ENCODE assay signal across 14 cellular contexts in genomic region chr4:143352720-143353119, GRCh38. TPM values are rescaled to one million over a fixed set of nuclear protein-coding genes. Genes with fewer than 3 reads are reported as not detected.
A peak's percentile ranks its signal among the peaks of the same experiment; 100 is the strongest.
DNase-seq lines count a peak whose midpoint lies in the region; ATAC-seq, FAIRE-seq and TF ChIP-seq lines count a peak whose summit lies in the region.
"Had no signal": no experiment of that assay in that cellular context is flagged by ENCODE, and none has a peak within 500 bp of the region (broad histone marks: within the 10 kb centered on the region; RNA-seq: fewer than 3 reads in every experiment).

No MANE protein-coding gene starts in this region.

- H3K36me3 ChIP-seq in SK-N-SH (replicated peaks in 1 of 2; ENCODE audit: control insufficient read depth in 1 of 2, insufficient read depth in 2 of 2, low read length in 1 of 2) = no peaks in the 10 kb centered on the region
- no peaks in the 10 kb centered on the region for H3K36me3 ChIP-seq in mesenchymal stem cell (ENCODE audit: control insufficient read depth in 1 of 2, insufficient read depth in 2 of 2, low read depth in 1 of 2, low read length in 2 of 2)
- H3K36me3 ChIP-seq in transverse colon = no peaks in the 10 kb centered on the region
- H3K36me3 ChIP-seq: SJSA1 had no signal

- no peaks in the 10 kb centered on the region for H3K9me2 ChIP-seq in SK-N-SH

- TF ChIP-seq EP300 in SK-N-SH (IDR thresholded peaks at IDR 0.05; ENCODE audit: borderline replicate concordance in 1 of 2, low read depth in 1 of 2, low read length in 1 of 2) (no peak), transverse colon (IDR thresholded peaks at IDR 0.05; ENCODE audit: low read depth) (no peak)

- no peak overlapping the region for H3K23ac ChIP-seq in mesenchymal stem cell (ENCODE audit: low read length in 2 of 2)

- in situ Hi-C loops in transverse colon (cut with MboI; ENCODE audit: low pct_ligation_motif_present in 1 of 4, low pct_unique_long_range_greater_than_20kb in 1 of 4, low sequenced_read_pairs in 3 of 4) = no loop called here

- no peak overlapping the region for H4K8ac ChIP-seq in mesenchymal stem cell (ENCODE audit: low read length)

- no peak overlapping the region for H2BK5ac ChIP-seq in mesenchymal stem cell (ENCODE audit: low read depth, low read length, poor library complexity, severe bottlenecking)

- FAIRE-seq in RCC 7860 (lab: Jason Lieb, UNC) = no peak

- H3K18ac ChIP-seq in mesenchymal stem cell (ENCODE audit: low read depth in 1 of 2, low read length in 2 of 2) = no peak overlapping the region

- H3K9ac ChIP-seq in SK-N-SH (no peak overlapping the region), mesenchymal stem cell (ENCODE audit: low read length) (peak overlapping the region; percentile 26)

- no peak overlapping the region for H2AK5ac ChIP-seq in mesenchymal stem cell (ENCODE audit: low read length, severe bottlenecking)

- H3K9me3 Mint-ChIP-seq in activated CD4-positive, alpha-beta T cell treated with anti-CD3 and anti-CD28 coated beads for 36 hours (ENCODE audit: low read depth) = no peaks in the 10 kb centered on the region
- H3K9me3 Mint-ChIP-seq: activated T-helper 17 cell treated with anti-CD3 and anti-CD28 coated beads, Interleukin-2, amount 50 U/mL, for 72 hours had no signal

- no peak overlapping the region for H3K4ac ChIP-seq in mesenchymal stem cell (ENCODE audit: low read depth in 1 of 2, low read length in 2 of 2)

- peak overlapping the region; percentile 0; the same call in 1 of the 2 replicates for H3K4me2 ChIP-seq in SK-N-SH
- H3K4me2 ChIP-seq in mesenchymal stem cell (ENCODE audit: low read length, poor library complexity, severe bottlenecking) = no peak overlapping the region

- no peak overlapping the region for H2BK12ac ChIP-seq in mesenchymal stem cell (ENCODE audit: low read length in 2 of 2)

- H3K4me1 ChIP-seq in SK-N-SH (ENCODE audit: control insufficient read depth in 1 of 2, insufficient read depth in 2 of 2, low read depth in 1 of 2, low read length in 1 of 2) (peaks cover 29 to 48% of the 10 kb centered on the region in 2 experiments; a peak in 3 of 4 replicates), mesenchymal stem cell (ENCODE audit: control insufficient read depth, insufficient read depth, low read depth, low read length) (peaks cover 5% of the 10 kb centered on the region), transverse colon (peaks cover 41 to 72% (median 61%) of the 10 kb centered on the region in 4 donors)

- H3K4me1 Mint-ChIP-seq in activated CD4-positive, alpha-beta T cell treated with anti-CD3 and anti-CD28 coated beads for 36 hours = no peaks in the 10 kb centered on the region
- H3K4me1 Mint-ChIP-seq: activated T-helper 17 cell treated with anti-CD3 and anti-CD28 coated beads, Interleukin-2, amount 50 U/mL, for 72 hours had no signal

- no peak overlapping the region for H2AFZ ChIP-seq in SK-N-SH (ENCODE audit: low read depth)
- H2AFZ ChIP-seq in mesenchymal stem cell (ENCODE audit: low read depth, low read length) = no peak overlapping the region

- no peaks in the 10 kb centered on the region for H3K27me3 ChIP-seq in SK-N-SH (ENCODE audit: insufficient read depth)
- no peaks in the 10 kb centered on the region for H3K27me3 ChIP-seq in mesenchymal stem cell (ENCODE audit: control insufficient read depth in 1 of 2, insufficient read depth in 1 of 2, low read length in 2 of 2)
- no peaks in the 10 kb centered on the region for H3K27me3 ChIP-seq in transverse colon
- H3K27me3 ChIP-seq: SJSA1 had no signal

- H4K20me1 ChIP-seq in SK-N-SH (ENCODE audit: insufficient read depth) = no peaks in the 10 kb centered on the region; the same call in 1 of the 2 replicates

- ATAC-seq in activated CD4-positive, alpha-beta T cell treated with anti-CD3 and anti-CD28 coated beads for 36 hours = no peak
- ATAC-seq: activated T-helper 17 cell treated with anti-CD3 and anti-CD28 coated beads, Interleukin-2, amount 50 U/mL, for 72 hours had no signal

- intact Hi-C loops in transverse colon (cut with DNase I; ENCODE audit: low total_unique reads) = no loop called here
- intact Hi-C loops in activated CD4-positive, alpha-beta T cell treated with anti-CD3 and anti-CD28 coated beads for 36 hours (cut with DNase I, micrococcal nuclease) = no loop called here

- H3K27ac ChIP-seq in SK-N-SH (ENCODE audit: low read depth in 2 of 2, low read length in 1 of 2) (peak overlapping the region; percentile 23 to 67; a peak in 2 of 4 replicates), mesenchymal stem cell (ENCODE audit: low read length, poor library complexity, severe bottlenecking) (no peak overlapping the region), transverse colon (peak overlapping the region; percentile 75 to 87 (median 83))
- H3K27ac ChIP-seq: C4-2B, SJSA1 had no signal

- no peak for TF ChIP-seq POLR2A in transverse colon (IDR thresholded peaks at IDR 0.05)

- H3F3A ChIP-seq in SK-N-SH (replicated peaks; ENCODE audit: insufficient read depth) = no peaks in the 10 kb centered on the region

- CTCF ChIA-PET in SK-N-SH (lab: Yijun Ruan, JAX) = interaction anchor here (2.0 kb wide), 1 partner anchor 9 kb away, joined by 4 read pairs; no protein-coding TSS in a partner anchor
- CTCF ChIA-PET in activated CD4-positive, alpha-beta T cell treated with anti-CD3 and anti-CD28 coated beads for 36 hours (lab: Charles Lee) = no interaction called here

- DNase-seq in SK-N-SH = no peak
- peak; percentile 54 for DNase-seq in choroid plexus epithelial cell (ENCODE audit: low read depth)
- DNase-seq in mesenchymal stem cell = no peak
- DNase-seq in transverse colon = no peak
- no peak for DNase-seq in superior temporal gyrus (ENCODE audit: extremely low spot score)
- DNase-seq in activated T-cell treated with anti-CD3 and anti-CD28 coated beads for 4 hours = no peak
- no peak for DNase-seq in activated CD4-positive, alpha-beta T cell treated with anti-CD3 and anti-CD28 coated beads for 36 hours
- no peak for DNase-seq in RCC 7860 (ENCODE audit: low spot score)
- DNase-seq: amniotic stem cell; DND-41; stimulated activated naive CD4-positive, alpha-beta T cell had no signal

- TF ChIP-seq CTCF in SK-N-SH (IDR thresholded peaks at IDR 0.05) = no peak
- no peak for TF ChIP-seq CTCF in choroid plexus epithelial cell (conservative IDR thresholded peaks at IDR 0.05; ENCODE audit: low read depth, low read length)
- TF ChIP-seq CTCF in transverse colon (IDR thresholded peaks at IDR 0.05) = no peak

- no peak overlapping the region for H3K14ac ChIP-seq in mesenchymal stem cell (ENCODE audit: low read length in 2 of 2)

- peaks cover 19% of the 10 kb centered on the region; the same call in 1 of the 2 replicates for H3K79me2 ChIP-seq in SK-N-SH (ENCODE audit: insufficient read depth)

- H3K9me3 ChIP-seq in SK-N-SH = no peaks in the 10 kb centered on the region
- H3K9me3 ChIP-seq in mesenchymal stem cell (ENCODE audit: control insufficient read depth, low read length) = no peaks in the 10 kb centered on the region
- H3K9me3 ChIP-seq in transverse colon = no peaks in the 10 kb centered on the region
- H3K9me3 ChIP-seq: SJSA1 had no signal

- H3K36me3 Mint-ChIP-seq in activated CD4-positive, alpha-beta T cell treated with anti-CD3 and anti-CD28 coated beads for 36 hours (ENCODE audit: low read depth) = no peaks in the 10 kb centered on the region

- H3K27me3 Mint-ChIP-seq in activated CD4-positive, alpha-beta T cell treated with anti-CD3 and anti-CD28 coated beads for 36 hours = peaks cover 2% of the 10 kb centered on the region

- TF ChIP-seq RAD21 in SK-N-SH (IDR thresholded peaks at IDR 0.05; ENCODE audit: low read length) = no peak

- H3K4me3 ChIP-seq in SK-N-SH (ENCODE audit: low read depth in 2 of 2, low read length in 1 of 2) = no peak overlapping the region
- H3K4me3 ChIP-seq in choroid plexus epithelial cell (ENCODE audit: low read depth, low read length) = no peak overlapping the region
- no peak overlapping the region for H3K4me3 ChIP-seq in mesenchymal stem cell (ENCODE audit: insufficient read depth in 1 of 2, low read depth in 1 of 2, low read length in 2 of 2)
- H3K4me3 ChIP-seq in transverse colon = no peak overlapping the region
- H3K4me3 ChIP-seq: SJSA1 had no signal

- H3K27ac Mint-ChIP-seq in activated CD4-positive, alpha-beta T cell treated with anti-CD3 and anti-CD28 coated beads for 36 hours = no peak overlapping the region
- H3K27ac Mint-ChIP-seq: activated T-helper 17 cell treated with anti-CD3 and anti-CD28 coated beads, Interleukin-2, amount 50 U/mL, for 72 hours had no signal

- H3K4me3 Mint-ChIP-seq in activated CD4-positive, alpha-beta T cell treated with anti-CD3 and anti-CD28 coated beads for 36 hours = no peak overlapping the region
- H3K4me3 Mint-ChIP-seq: activated T-helper 17 cell treated with anti-CD3 and anti-CD28 coated beads, Interleukin-2, amount 50 U/mL, for 72 hours had no signal

- H3K79me1 ChIP-seq in mesenchymal stem cell (replicated peaks; ENCODE audit: low read length, poor library complexity, severe bottlenecking) = peaks cover 15% of the 10 kb centered on the region

- H4K91ac ChIP-seq in mesenchymal stem cell (ENCODE audit: low read length) = no peak overlapping the region

- POLR2A ChIA-PET in SK-N-SH (lab: Yijun Ruan, JAX) = no interaction called here
- POLR2A ChIA-PET in activated CD4-positive, alpha-beta T cell treated with anti-CD3 and anti-CD28 coated beads for 36 hours (lab: Charles Lee) = no interaction called here

- WGBS in SK-N-SH (ENCODE audit: low lambda C conversion rate) = 64% methylated on average over 3 of the region's 3 CpGs
- 78% methylated on average over 3 of the region's 3 CpGs for WGBS in mesenchymal stem cell
- WGBS in transverse colon (ENCODE audit: low coverage in 1 of 2), 2 donors = 30 to 34% methylated on average over 3 of the region's 3 CpGs

- no peak overlapping the region for H2BK120ac ChIP-seq in mesenchymal stem cell (ENCODE audit: low read depth, low read length)

- no peak overlapping the region for H2BK15ac ChIP-seq in mesenchymal stem cell (ENCODE audit: low read depth, poor library complexity, severe bottlenecking)

TF ChIP-seq in SK-N-SH, 30 proteins besides CTCF, POLR2A, EP300 and RAD21 (continues in another document):
- TF ChIP-seq TAF1 (IDR thresholded peaks at IDR 0.05; ENCODE audit: borderline replicate concordance, low read depth, low read length) = no peak
- no peak for TF ChIP-seq ELF1 (IDR thresholded peaks at IDR 0.05)
- TF ChIP-seq FOSL2 (IDR thresholded peaks at IDR 0.05; ENCODE audit: borderline replicate concordance, low read depth) = no peak
- no peak for TF ChIP-seq NFIC (IDR thresholded peaks at IDR 0.05; ENCODE audit: borderline replicate concordance)

RNA-seq across cellular contexts. Expression of gene GAB1, which starts 16.0 kb away (rescaled TPM):
- polyA plus RNA-seq in SK-N-SH (2012; rRNA removed) = 3.7 and 4.4 TPM in 2 replicates
- 4.0 and 4.1 TPM in 2 replicates for polyA plus RNA-seq in SK-N-SH (2012; cell fraction: cytosol; rRNA removed)
- 6.2 and 7.7 TPM in 2 replicates for polyA plus RNA-seq in SK-N-SH (2012; cell fraction: nucleus; rRNA removed)
- polyA plus RNA-seq in mesenchymal stem cell (2013, experiment 1 of 2) = 13.3 TPM
- polyA plus RNA-seq in mesenchymal stem cell (2013, experiment 2 of 2) = 13.7 TPM
- 10 to 100 TPM; 33.0 to 72.7 (median 62.2) TPM for total RNA-seq in transverse colon
- total RNA-seq in activated CD4-positive, alpha-beta T cell treated with anti-CD3 and anti-CD28 coated beads for 36 hours = under 1 TPM; 0.35 to 0.48 TPM

Comparison
In these comparisons a context has a peak if more than half of its experiments do, and no peak if none do; other contexts are left out.
1. RNA of gene GAB1, which starts 16.0 kb away (total RNA-seq): 33.0 to 72.7 TPM in transverse colon; 0.35 to 0.48 TPM in activated CD4-positive, alpha-beta T cell treated with anti-CD3 and anti-CD28 coated beads for 36 hours; every median in the first group is over 10 times any median in the second.